Comparison of ENCODE assay signal across 18 cellular contexts in genomic region chr14:99655521-99655920, GRCh38. TPM values are rescaled to one million over a fixed set of nuclear protein-coding genes. Genes with fewer than 3 reads are reported as not detected.
"Had no signal": no experiment of that assay in that cellular context is flagged by ENCODE, and none has a peak within 500 bp of the region (broad histone marks: within the 10 kb centered on the region; RNA-seq: fewer than 3 reads in every experiment).

No MANE protein-coding gene starts in this region.

- H3K9me3 Mint-ChIP-seq: activated naive CD4-positive, alpha-beta T cell treated with anti-CD3 and anti-CD28 coated beads for 36 hours; natural killer cell treated with Interleukin-12 subunit alpha and Interleukin-12 subunit beta and Interleukin-15 and Interleukin-18, amount 100 ng/mL, for 72 hours; stimulated activated naive CD8-positive, alpha-beta T cell treated with anti-CD3 and anti-CD28 coated beads, Interleukin-15, amount 100 ng/mL, for 72 hours; T-helper 1 cell treated with Interleukin-12 subunit alpha and Interleukin-12 subunit beta and Interleukin-4 antibody, amounts not matched to agents 30 μg/mL and 1 μg/mL, for 36 hours; WTC11 had no signal

- H3K36me3 ChIP-seq: adrenal gland, thoracic aorta had no signal

- DNase-seq: activated CD4-positive, alpha-beta T cell treated with anti-CD3 and anti-CD28 coated beads for 48 hours; activated CD8-positive, alpha-beta memory T cell treated with anti-CD3 and anti-CD28 coated beads for 24 hours; activated naive CD4-positive, alpha-beta T cell treated with anti-CD3 and anti-CD28 coated beads for 36 hours; adrenal gland; cerebellar nuclear complex; dermis blood vessel endothelial cell; heart left ventricle; islet precursor cell; mammary epithelial cell; stimulated activated CD4-positive, alpha-beta T cell treated with anti-CD3 and anti-CD28 coated beads, Interleukin-15, amount 100 ng/mL, for 24 hours; stimulated activated CD4-positive, alpha-beta T cell treated with anti-CD3 and anti-CD28 coated beads, Interleukin-4, amount 100 ng/mL, for 4 hours; stimulated activated naive CD8-positive, alpha-beta T cell treated with anti-CD3 and anti-CD28 coated beads, Interleukin-15, amount 100 ng/mL, for 72 hours had no signal

- H3K4me3 Mint-ChIP-seq: activated naive CD4-positive, alpha-beta T cell treated with anti-CD3 and anti-CD28 coated beads for 36 hours; brain; natural killer cell treated with Interleukin-12 subunit alpha and Interleukin-12 subunit beta and Interleukin-15 and Interleukin-18, amount 100 ng/mL, for 72 hours; stimulated activated naive CD8-positive, alpha-beta T cell treated with anti-CD3 and anti-CD28 coated beads, Interleukin-15, amount 100 ng/mL, for 72 hours; T-helper 1 cell treated with Interleukin-12 subunit alpha and Interleukin-12 subunit beta and Interleukin-4 antibody, amounts not matched to agents 30 μg/mL and 1 μg/mL, for 36 hours; WTC11 had no signal

- H3K27ac ChIP-seq: adrenal gland, thoracic aorta had no signal

- H3K36me3 Mint-ChIP-seq: brain; natural killer cell treated with Interleukin-12 subunit alpha and Interleukin-12 subunit beta and Interleukin-15 and Interleukin-18, amount 100 ng/mL, for 72 hours; WTC11 had no signal

- ATAC-seq: heart left ventricle; left lobe of liver; natural killer cell treated with Interleukin-12 subunit alpha and Interleukin-12 subunit beta and Interleukin-15 and Interleukin-18, amount 100 ng/mL, for 72 hours; stimulated activated naive CD8-positive, alpha-beta T cell treated with anti-CD3 and anti-CD28 coated beads, Interleukin-15, amount 100 ng/mL, for 72 hours; WTC11 had no signal

- H3K9me3 ChIP-seq: adrenal gland, heart left ventricle, thoracic aorta had no signal

- H3K4me3 ChIP-seq: adrenal gland, heart left ventricle, thoracic aorta had no signal

- H3K27me3 Mint-ChIP-seq: brain had no signal

- H3K27ac Mint-ChIP-seq: activated naive CD4-positive, alpha-beta T cell treated with anti-CD3 and anti-CD28 coated beads for 36 hours; natural killer cell treated with Interleukin-12 subunit alpha and Interleukin-12 subunit beta and Interleukin-15 and Interleukin-18, amount 100 ng/mL, for 72 hours; stimulated activated naive CD8-positive, alpha-beta T cell treated with anti-CD3 and anti-CD28 coated beads, Interleukin-15, amount 100 ng/mL, for 72 hours; T-helper 1 cell treated with Interleukin-12 subunit alpha and Interleukin-12 subunit beta and Interleukin-4 antibody, amounts not matched to agents 30 μg/mL and 1 μg/mL, for 36 hours; WTC11 had no signal

RNA-seq across cellular contexts. Expression of gene HHIPL1, which starts 10.6 kb away (rescaled TPM):
- total RNA-seq: natural killer cell treated with Interleukin-12 subunit alpha and Interleukin-12 subunit beta and Interleukin-15 and Interleukin-18, amount 100 ng/mL, for 72 hours had no signal

RNA-seq across cellular contexts. Expression of gene CYP46A1, which starts 28.6 kb away (rescaled TPM):
- total RNA-seq: mammary epithelial cell had no signal
- polyA plus RNA-seq: mammary epithelial cell had no signal
